ENCODE assay signal across 31 cellular contexts in the genomic region with DNA sequence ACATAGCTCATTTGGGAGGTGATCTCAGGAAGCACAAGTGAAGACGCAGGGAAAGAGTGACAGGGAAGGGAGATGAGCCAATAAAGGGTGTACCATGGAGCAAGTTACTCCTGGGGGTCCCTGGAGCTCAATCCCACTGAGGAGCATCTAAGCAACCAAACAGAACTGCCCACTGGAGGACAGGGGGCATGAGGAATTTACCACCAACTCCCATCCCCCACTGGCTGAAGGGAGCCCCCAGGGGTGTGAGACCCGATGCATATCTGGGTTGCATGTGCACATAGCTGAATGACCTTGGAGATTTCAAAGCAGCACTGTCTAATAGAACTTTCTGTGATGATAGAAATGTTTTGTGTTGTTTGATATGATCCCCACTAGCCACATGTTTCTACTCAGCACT. TPM values are rescaled to one million over a fixed set of nuclear protein-coding genes. Genes with fewer than 3 reads are reported as not detected.
"Had no signal": no experiment of that assay in that cellular context is flagged by ENCODE, and none has a peak within 500 bp of the region (broad histone marks: within the 10 kb centered on the region; RNA-seq: fewer than 3 reads in every experiment).

No MANE protein-coding gene starts in this region.

- H3K36me3 Mint-ChIP-seq: activated CD4-positive, alpha-beta memory T cell treated with anti-CD3 and anti-CD28 coated beads for 36 hours; activated naive CD4-positive, alpha-beta T cell treated with anti-CD3 and anti-CD28 coated beads, Interleukin-2, amount 10 ng/mL, durations not matched to agents 7 days and 5 days; activated naive CD8-positive, alpha-beta T cell treated with anti-CD3 and anti-CD28 coated beads, Interleukin-2, amount 10 ng/mL, durations not matched to agents 7 days and 5 days; brain had no signal

- H3K4me3 ChIP-seq: ascending aorta, breast epithelium, cardiac muscle cell, esophagus muscularis mucosa, gastrocnemius medialis, heart left ventricle had no signal

- H3K27ac Mint-ChIP-seq: activated CD4-positive, alpha-beta memory T cell treated with anti-CD3 and anti-CD28 coated beads for 36 hours; activated CD4-positive, alpha-beta T cell treated with anti-CD3 and anti-CD28 coated beads for 36 hours; activated CD4-positive, alpha-beta T cell treated with anti-CD3 and anti-CD28 coated beads, Interleukin-2, amount 10 ng/mL, durations not matched to agents 24 days and 14 days; activated CD8-positive, alpha-beta T cell treated with anti-CD3 and anti-CD28 coated beads, Interleukin-2, amount 10 ng/mL, durations not matched to agents 7 days and 5 days; activated naive CD4-positive, alpha-beta T cell treated with anti-CD3 and anti-CD28 coated beads, Interleukin-2, amount 10 ng/mL, durations not matched to agents 7 days and 5 days; activated naive CD4-positive, alpha-beta T cell treated with anti-CD3 and anti-CD28 coated beads, Interleukin-2, amount 50 U/mL, for 72 hours; activated naive CD8-positive, alpha-beta T cell treated with anti-CD3 and anti-CD28 coated beads, Interleukin-2, amount 10 ng/mL, durations not matched to agents 7 days and 5 days; activated T-helper 17 cell treated with anti-CD3 and anti-CD28 coated beads, Interleukin-2, amount 50 U/mL, for 72 hours; brain; T-helper 17 cell had no signal

- H3K9me3 Mint-ChIP-seq: activated CD4-positive, alpha-beta T cell treated with anti-CD3 and anti-CD28 coated beads, Interleukin-2, amount 10 ng/mL, durations not matched to agents 24 days and 14 days; activated naive CD4-positive, alpha-beta T cell treated with anti-CD3 and anti-CD28 coated beads, Interleukin-2, amount 10 ng/mL, durations not matched to agents 7 days and 5 days; central memory CD8-positive, alpha-beta T cell had no signal

- H3K4me3 Mint-ChIP-seq: activated CD4-positive, alpha-beta memory T cell treated with anti-CD3 and anti-CD28 coated beads for 36 hours; activated CD4-positive, alpha-beta T cell treated with anti-CD3 and anti-CD28 coated beads for 36 hours; activated CD4-positive, alpha-beta T cell treated with anti-CD3 and anti-CD28 coated beads, Interleukin-2, amount 10 ng/mL, durations not matched to agents 24 days and 14 days; activated CD8-positive, alpha-beta T cell treated with anti-CD3 and anti-CD28 coated beads, Interleukin-2, amount 10 ng/mL, durations not matched to agents 7 days and 5 days; activated naive CD4-positive, alpha-beta T cell treated with anti-CD3 and anti-CD28 coated beads, Interleukin-2, amount 10 ng/mL, durations not matched to agents 7 days and 5 days; activated naive CD8-positive, alpha-beta T cell treated with anti-CD3 and anti-CD28 coated beads, Interleukin-2, amount 10 ng/mL, durations not matched to agents 7 days and 5 days; activated T-cell treated with anti-CD3 and anti-CD28 coated beads, Interleukin-2, amount 50 U/mL, for 4 hours; activated T-helper 17 cell treated with anti-CD3 and anti-CD28 coated beads, Interleukin-2, amount 50 U/mL, for 72 hours; brain; central memory CD8-positive, alpha-beta T cell; T-helper 17 cell had no signal

- ATAC-seq: activated CD4-positive, alpha-beta T cell treated with anti-CD3 and anti-CD28 coated beads for 36 hours; activated CD8-positive, alpha-beta T cell treated with anti-CD3 and anti-CD28 coated beads, Interleukin-2, amount 10 ng/mL, durations not matched to agents 7 days and 5 days; activated naive CD4-positive, alpha-beta T cell treated with anti-CD3 and anti-CD28 coated beads, Interleukin-2, amount 50 U/mL, for 72 hours; activated T-cell treated with anti-CD3 and anti-CD28 coated beads, Interleukin-2, amount 50 U/mL, for 4 hours; activated T-helper 17 cell treated with anti-CD3 and anti-CD28 coated beads, Interleukin-2, amount 50 U/mL, for 72 hours; foreskin keratinocyte; gastrocnemius medialis; heart left ventricle; T-helper 17 cell had no signal

- H3K4me1 Mint-ChIP-seq: activated CD4-positive, alpha-beta T cell treated with anti-CD3 and anti-CD28 coated beads for 36 hours; activated CD4-positive, alpha-beta T cell treated with anti-CD3 and anti-CD28 coated beads, Interleukin-2, amount 10 ng/mL, durations not matched to agents 24 days and 14 days; activated naive CD4-positive, alpha-beta T cell treated with anti-CD3 and anti-CD28 coated beads, Interleukin-2, amount 10 ng/mL, durations not matched to agents 7 days and 5 days; activated naive CD8-positive, alpha-beta T cell treated with anti-CD3 and anti-CD28 coated beads, Interleukin-2, amount 10 ng/mL, durations not matched to agents 7 days and 5 days; activated T-helper 17 cell treated with anti-CD3 and anti-CD28 coated beads, Interleukin-2, amount 50 U/mL, for 72 hours; central memory CD8-positive, alpha-beta T cell; T-helper 17 cell had no signal

- H3K27ac ChIP-seq: ascending aorta, cardiac muscle cell, esophagus muscularis mucosa, foreskin keratinocyte, gastrocnemius medialis had no signal

- DNase-seq: activated CD4-positive, alpha-beta memory T cell treated with anti-CD3 and anti-CD28 coated beads for 36 hours; activated CD4-positive, alpha-beta T cell treated with anti-CD3 and anti-CD28 coated beads for 36 hours; activated CD4-positive, alpha-beta T cell treated with anti-CD3 and anti-CD28 coated beads, Interleukin-2, amount 10 ng/mL, durations not matched to agents 24 days and 14 days; activated CD4-positive, CD25-positive, alpha-beta regulatory T cell; activated CD4-positive, CD25-positive, alpha-beta regulatory T cell treated with anti-CD3 and anti-CD28 coated beads, Interleukin-2, amount 50 U/mL, for 72 hours; activated CD8-positive, alpha-beta T cell treated with anti-CD3 and anti-CD28 coated beads, Interleukin-2, amount 10 ng/mL, durations not matched to agents 7 days and 5 days; activated gamma-delta T cell; activated naive CD4-positive, alpha-beta T cell; activated naive CD4-positive, alpha-beta T cell treated with anti-CD3 and anti-CD28 coated beads, Interleukin-2, amount 10 ng/mL, durations not matched to agents 7 days and 5 days; activated naive CD8-positive, alpha-beta T cell treated with anti-CD3 and anti-CD28 coated beads, Interleukin-2, amount 10 ng/mL, durations not matched to agents 7 days and 5 days; activated T-cell treated with anti-CD3 and anti-CD28 coated beads, Interleukin-2, amount 50 U/mL, for 4 hours; cortex of kidney; dermis blood vessel endothelial cell; effector CD8-positive, alpha-beta T cell; erythroblast; foreskin keratinocyte; gastrocnemius medialis; glutamatergic neuron; heart left ventricle; T-helper 1 cell; T-helper 17 cell had no signal

RNA-seq across cellular contexts. Expression of a gene that starts 29.6 kb away (rescaled TPM):
- total RNA-seq: activated CD4-positive, alpha-beta memory T cell treated with anti-CD3 and anti-CD28 coated beads for 36 hours; activated CD4-positive, alpha-beta T cell treated with anti-CD3 and anti-CD28 coated beads for 36 hours; activated CD4-positive, alpha-beta T cell treated with anti-CD3 and anti-CD28 coated beads, Interleukin-2, amount 10 ng/mL, durations not matched to agents 24 days and 14 days; activated CD8-positive, alpha-beta memory T cell treated with anti-CD3 and anti-CD28 coated beads for 36 hours; activated CD8-positive, alpha-beta T cell treated with anti-CD3 and anti-CD28 coated beads, Interleukin-2, amount 10 ng/mL, durations not matched to agents 7 days and 5 days; activated naive CD4-positive, alpha-beta T cell treated with anti-CD3 and anti-CD28 coated beads, Interleukin-2, amount 50 U/mL, for 72 hours; activated naive CD8-positive, alpha-beta T cell treated with anti-CD3 and anti-CD28 coated beads, Interleukin-2, amount 10 ng/mL, durations not matched to agents 7 days and 5 days; activated T-cell treated with anti-CD3 and anti-CD28 coated beads, Interleukin-2, amount 50 U/mL, for 4 hours; activated T-helper 17 cell treated with anti-CD3 and anti-CD28 coated beads, Interleukin-2, amount 50 U/mL, for 72 hours; ascending aorta; cardiac muscle cell; cerebellum; dermis blood vessel endothelial cell; esophagus muscularis mucosa; foreskin keratinocyte; gastrocnemius medialis; heart left ventricle; T-helper 17 cell had no signal
